Comparison of ENCODE assay signal across 9 cellular contexts in genomic region chr15:97652700-97653167, GRCh38.
DNase-seq lines count a peak whose midpoint lies in the region; ATAC-seq and TF ChIP-seq lines count a peak whose summit lies in the region.
"Had no signal": no experiment of that assay in that cellular context is flagged by ENCODE, and none has a peak within 500 bp of the region (broad histone marks: within the 10 kb centered on the region; RNA-seq: fewer than 3 reads in every experiment).

No MANE protein-coding gene starts in this region.

- ATAC-seq in gastrocnemius medialis (peak; percentile 30 to 43), GM21528 (IDR thresholded peaks at IDR 0.05; ENCODE audit: low FRiP score, unreplicated experiment) (no peak)

- no peaks in the 10 kb centered on the region for H3K27me3 ChIP-seq in Peyer's patch
- no peaks in the 10 kb centered on the region for H3K27me3 ChIP-seq in gastrocnemius medialis

- H3K4me3 ChIP-seq in Peyer's patch (peak overlapping the region in 3 of 4 donors; percentile 7 to 49 (median 48)), iPS-11a (ENCODE audit: low read depth, low read length) (peak overlapping the region; percentile 27), gastrocnemius medialis (peak overlapping the region; percentile 42 to 46 (median 44))
- H3K4me3 ChIP-seq: spleen had no signal

- in situ Hi-C loops in gastrocnemius medialis (cut with MboI; ENCODE audit: low sequenced_read_pairs in 4 of 4): no loop called here

- intact Hi-C loops in gastrocnemius medialis (cut with DNase I; ENCODE audit: low total_unique reads): loop anchor here (5.0 kb wide), 2 partner anchors 35 to 125 kb away; no protein-coding TSS in a partner anchor

- no peaks in the 10 kb centered on the region for H3K36me3 ChIP-seq in Peyer's patch
- no peaks in the 10 kb centered on the region for H3K36me3 ChIP-seq in gastrocnemius medialis
- H3K36me3 ChIP-seq: spleen had no signal

- H3K9me3 ChIP-seq in Peyer's patch (no peaks in the 10 kb centered on the region), gastrocnemius medialis (no peaks in the 10 kb centered on the region)
- H3K9me3 ChIP-seq: spleen had no signal

- TF ChIP-seq CTCF in Peyer's patch (IDR thresholded peaks at IDR 0.05): no peak
- no peak for TF ChIP-seq CTCF in gastrocnemius medialis (IDR thresholded peaks at IDR 0.05 in 4 of 5, conservative IDR thresholded peaks at IDR 0.05 in 1 of 5)

- H3K27ac ChIP-seq in Peyer's patch: no peak overlapping the region
- peak overlapping the region in 1 of 4 donors; percentile 49 for H3K27ac ChIP-seq in gastrocnemius medialis
- H3K27ac ChIP-seq: spleen had no signal

- H3K4me1 ChIP-seq in Peyer's patch (peaks cover 0 to 8% (median 0%) of the 10 kb centered on the region in 4 donors), gastrocnemius medialis (peaks cover 4 to 8% of the 10 kb centered on the region in 2 donors)

- no peak for TF ChIP-seq POLR2A in Peyer's patch (IDR thresholded peaks at IDR 0.05)
- no peak for TF ChIP-seq POLR2A in gastrocnemius medialis (IDR thresholded peaks at IDR 0.05)

- DNase-seq in NCI-H1436 (lab: John Stamatoyannopoulos, UW) (peak; percentile 54), Peyer's patch (peak in 2 of 3 donors; percentile 50 to 65), gastrocnemius medialis (peak; percentile 11 to 18), Kasumi-1 (lab: John Stamatoyannopoulos, UW) (no peak), hepatic stellate cell (ENCODE audit: low spot score) (no peak)
- no peak for DNase-seq in stimulated activated CD4-positive, alpha-beta T cell treated with anti-CD3 and anti-CD28 coated beads, Interleukin-2, amount 100 ng/mL, for 24 hours
- DNase-seq: spleen had no signal

Comparison
In these comparisons a context has a peak if more than half of its experiments do, and no peak if none do; other contexts are left out.
1. DNase-seq: peak in NCI-H1436 (single experiment), Peyer's patch (2 of 3) and gastrocnemius medialis (2 of 2); none in stimulated activated CD4-positive, alpha-beta T cell treated with anti-CD3 and anti-CD28 coated beads, Interleukin-2, amount 100 ng/mL, for 24 hours (0 of 2), Kasumi-1 (0 of 2) and hepatic stellate cell (single experiment).
2. Peak in every context shown above with its lines, with median percentiles within 50 percentile points of each other: H3K4me3 ChIP-seq.